Comparison of ENCODE assay signal across 26 cellular contexts in the genomic region with DNA sequence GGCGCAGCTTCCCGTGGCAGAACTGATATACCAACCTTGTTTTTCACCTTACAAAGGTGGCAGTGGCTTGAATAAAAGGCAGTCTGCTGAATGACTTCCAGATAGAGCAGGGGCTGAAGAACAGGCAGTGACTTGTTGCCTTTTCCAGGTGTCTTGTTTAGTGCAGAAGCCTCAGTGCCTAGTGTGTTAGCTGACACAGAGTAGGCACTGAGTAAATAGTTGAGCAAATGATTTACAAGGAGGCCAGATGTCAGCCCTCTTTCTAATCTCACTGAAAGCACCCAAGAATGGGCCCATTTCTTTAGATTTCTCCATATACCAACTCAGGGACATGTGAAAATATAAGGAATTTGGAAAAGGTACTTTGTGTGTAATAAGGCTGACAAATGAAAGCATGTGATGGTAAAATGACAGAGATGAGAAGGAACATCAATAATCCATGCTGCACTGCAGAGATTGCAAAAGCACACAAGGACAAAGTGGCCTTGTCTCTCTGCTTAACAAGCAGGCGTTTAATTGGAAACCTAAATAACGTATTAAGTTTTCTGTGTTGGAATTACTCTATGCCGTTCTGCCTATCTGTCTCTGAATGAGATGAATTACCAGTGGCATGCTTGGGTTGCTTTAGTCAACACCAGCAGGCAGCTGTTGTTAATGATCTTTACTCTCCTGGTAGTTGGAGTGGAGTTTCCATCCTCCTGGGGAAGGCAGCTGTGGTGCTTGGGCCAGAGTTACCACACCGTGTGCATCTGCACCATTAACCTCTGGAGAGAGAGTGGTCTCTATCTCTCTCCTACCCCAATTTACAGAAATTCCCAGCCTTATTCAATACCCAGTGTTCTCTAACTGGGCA.
DNase-seq lines count a peak whose midpoint lies in the region; ATAC-seq and TF ChIP-seq lines count a peak whose summit lies in the region.
"Had no signal": no experiment of that assay in that cellular context is flagged by ENCODE, and none has a peak within 500 bp of the region (broad histone marks: within the 10 kb centered on the region; RNA-seq: fewer than 3 reads in every experiment).

No MANE protein-coding gene starts in this region.

- peak; percentile 17 for DNase-seq in NCI-H2171 treated with DMSO at 0.1 percent for 48 hours (lab: John Stamatoyannopoulos, UW)
- no peak for DNase-seq in NCI-H2171 (lab: John Stamatoyannopoulos, UW)
- peak; percentile 61 for DNase-seq in NCI-H345 treated with DMSO at 0.1 percent for 48 hours (lab: John Stamatoyannopoulos, UW; ENCODE audit: unreplicated experiment)
- DNase-seq in epithelial cell of proximal tubule (ENCODE audit: low read depth), result peak; percentile 25
- peak; percentile 58 for DNase-seq in renal cortical epithelial cell (ENCODE audit: low read depth)
- DNase-seq in anterior cingulate cortex (lab: John Stamatoyannopoulos, UW), result no peak
- no peak for DNase-seq in SKM-1 (lab: John Stamatoyannopoulos, UW; ENCODE audit: unreplicated experiment)
- DNase-seq: ACHN; activated CD4-positive, alpha-beta T cell treated with anti-CD3 and anti-CD28 coated beads for 36 hours; activated gamma-delta T cell treated with Interleukin-2 at 50 U/mL for 16 hours; effector CD8-positive, alpha-beta T cell; EL; HCEC 1CT; hippocampal formation; immature natural killer cell; left ventricle myocardium inferior; naive thymus-derived CD8-positive, alpha-beta T cell; NCI-H446; pancreas; stomach; T-helper 17 cell had no signal

- TF ChIP-seq POLR2A in GM18505 (IDR thresholded peaks at IDR 0.05; ENCODE audit: borderline replicate concordance, extremely low read depth, insufficient read depth, insufficient read length), result no peak

- ATAC-seq in GM18505 (IDR thresholded peaks at IDR 0.05; ENCODE audit: unreplicated experiment), result no peak
- ATAC-seq: activated CD4-positive, alpha-beta T cell treated with anti-CD3 and anti-CD28 coated beads for 36 hours; gastroesophageal sphincter; naive thymus-derived CD8-positive, alpha-beta T cell; T-helper 17 cell had no signal

- no peak overlapping the region for H3K4me3 ChIP-seq in epithelial cell of proximal tubule (ENCODE audit: low read depth, low read length)
- H3K4me3 ChIP-seq: BLaER1, gastroesophageal sphincter, left ventricle myocardium inferior, pancreas, SK-N-MC, stomach, tibial nerve had no signal

- no peak for TF ChIP-seq CTCF in epithelial cell of proximal tubule (conservative IDR thresholded peaks at IDR 0.05; ENCODE audit: low read depth, low read length)

Comparison
In these comparisons a context has a peak if more than half of its experiments do, and no peak if none do; other contexts are left out.
1. DNase-seq: peak in NCI-H2171 treated with DMSO at 0.1 percent for 48 hours (single experiment), NCI-H345 treated with DMSO at 0.1 percent for 48 hours (single experiment), epithelial cell of proximal tubule (single experiment) and renal cortical epithelial cell (single experiment); none in NCI-H2171 (single experiment), anterior cingulate cortex (0 of 58) and SKM-1 (single experiment).